In genomic region chr13:42392706-42393572, GRCh38 we compare ENCODE assay signal across 1 cellular context.
TF ChIP-seq lines count a peak whose summit lies in the region.

No MANE protein-coding gene starts in this region.

TF ChIP-seq in GM12878, 131 proteins besides CTCF, POLR2A, EP300 and RAD21 (continued from another document):
- no peak for TF ChIP-seq ZBTB33 (IDR thresholded peaks at IDR 0.05)
- no peak for TF ChIP-seq BCLAF1 (IDR thresholded peaks at IDR 0.05)
- TF ChIP-seq RELA (IDR thresholded peaks at IDR 0.05; ENCODE audit: borderline replicate concordance, partially characterized antibody), result no peak
- TF ChIP-seq EGR1 (IDR thresholded peaks at IDR 0.05; ENCODE audit: borderline replicate concordance in 1 of 2, low read depth in 2 of 2, low read length in 2 of 2), result 0 out of 3 replicates have a peak, but pooled peaks of 1 of the 2 experiments have one; percentile 24
- TF ChIP-seq SMARCA5 (IDR thresholded peaks at IDR 0.05), result no peak
- TF ChIP-seq FOXK2 (IDR thresholded peaks at IDR 0.05), result no peak
- TF ChIP-seq NRF1 (conservative IDR thresholded peaks at IDR 0.05; ENCODE audit: low read depth, low read length), result no peak
- TF ChIP-seq EZH2 (IDR thresholded peaks at IDR 0.05; ENCODE audit: borderline replicate concordance, control insufficient read depth, low read depth, low read length), result no peak
- TF ChIP-seq RUNX3 (IDR thresholded peaks at IDR 0.05; ENCODE audit: low read length), result peak; percentile 94
- no peak for TF ChIP-seq ZSCAN29 (IDR thresholded peaks at IDR 0.05)
- TF ChIP-seq IKZF1 (conservative IDR thresholded peaks at IDR 0.05), result peak; percentile 56; the same call in 1 of the 2 replicates
- TF ChIP-seq JUND (IDR thresholded peaks at IDR 0.05; ENCODE audit: low read depth, low read length), result no peak
- TF ChIP-seq TCF12 (IDR thresholded peaks at IDR 0.05; ENCODE audit: low read depth, low read length), result 0 out of 2 replicates have a peak, but pooled peaks have one; percentile 17
- TF ChIP-seq MEF2B (IDR thresholded peaks at IDR 0.05; ENCODE audit: partially characterized antibody, poor library complexity, severe bottlenecking), result no peak
- TF ChIP-seq BCL11A (IDR thresholded peaks at IDR 0.05; ENCODE audit: low read depth, low read length), result 0 out of 2 replicates have a peak, but pooled peaks have one; percentile 13
- no peak for TF ChIP-seq HSF1 (IDR thresholded peaks at IDR 0.05; ENCODE audit: low read depth, low read length)
- peak; percentile 27 to 33; a peak in 2 of 4 replicates for TF ChIP-seq IKZF2 (IDR thresholded peaks at IDR 0.05)
- TF ChIP-seq YY1 (IDR thresholded peaks at IDR 0.05; ENCODE audit: low read depth, low read length), result no peak
- peak; percentile 15; the same call in 1 of the 2 replicates for TF ChIP-seq TAF1 (IDR thresholded peaks at IDR 0.05; ENCODE audit: borderline replicate concordance, low read depth, low read length)
- TF ChIP-seq ATF2 (IDR thresholded peaks at IDR 0.05; ENCODE audit: low read length), result 0 out of 2 replicates have a peak, but pooled peaks have one; percentile 17
- no peak for TF ChIP-seq NR2F1 (conservative IDR thresholded peaks at IDR 0.05)
- no peak for TF ChIP-seq IRF4 (IDR thresholded peaks at IDR 0.05; ENCODE audit: low read depth, low read length)
- 0 out of 2 replicates have a peak, but pooled peaks have one; percentile 52 for TF ChIP-seq CBFB (IDR thresholded peaks at IDR 0.05; ENCODE audit: low read depth)
- TF ChIP-seq E4F1 (IDR thresholded peaks at IDR 0.05; ENCODE audit: borderline replicate concordance, partially characterized antibody), result no peak
